ENCODE assay signal across 1 cellular context in the genomic region with DNA sequence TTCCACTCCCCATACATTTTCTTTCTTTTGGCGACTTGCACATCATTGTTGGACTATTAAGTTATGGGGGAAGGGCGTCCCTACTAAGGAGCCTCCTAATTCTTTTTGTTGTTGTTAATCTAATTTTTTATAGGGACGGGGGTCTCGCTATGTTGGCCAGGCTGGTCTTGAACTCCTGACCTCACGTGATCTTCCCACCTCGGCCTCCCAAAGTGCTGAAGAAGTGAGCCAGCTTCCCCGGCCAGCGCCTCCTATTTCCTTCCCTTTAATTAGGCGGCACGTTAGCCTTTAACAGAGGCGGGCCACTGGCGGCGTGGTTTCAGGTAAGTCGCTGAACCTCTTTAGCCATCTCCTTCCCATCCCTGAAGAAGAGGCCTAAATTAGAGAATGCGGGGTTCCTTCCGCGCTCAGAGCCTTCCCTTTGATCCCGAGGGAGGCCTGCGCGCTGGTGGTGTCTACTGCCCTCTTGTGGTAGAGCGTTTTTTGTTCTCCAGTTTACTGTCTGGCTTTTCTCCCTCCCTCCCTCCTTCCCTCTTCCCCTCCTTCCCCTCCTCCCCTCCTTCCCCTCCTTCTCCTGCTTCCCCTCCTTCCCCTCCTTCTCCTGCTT.
TF ChIP-seq lines count a peak whose summit lies in the region.

No MANE protein-coding gene starts in this region.

TF ChIP-seq in K562, 482 proteins besides CTCF, POLR2A, EP300 and RAD21 (continued from another document):
- TF ChIP-seq, protein P1, sequence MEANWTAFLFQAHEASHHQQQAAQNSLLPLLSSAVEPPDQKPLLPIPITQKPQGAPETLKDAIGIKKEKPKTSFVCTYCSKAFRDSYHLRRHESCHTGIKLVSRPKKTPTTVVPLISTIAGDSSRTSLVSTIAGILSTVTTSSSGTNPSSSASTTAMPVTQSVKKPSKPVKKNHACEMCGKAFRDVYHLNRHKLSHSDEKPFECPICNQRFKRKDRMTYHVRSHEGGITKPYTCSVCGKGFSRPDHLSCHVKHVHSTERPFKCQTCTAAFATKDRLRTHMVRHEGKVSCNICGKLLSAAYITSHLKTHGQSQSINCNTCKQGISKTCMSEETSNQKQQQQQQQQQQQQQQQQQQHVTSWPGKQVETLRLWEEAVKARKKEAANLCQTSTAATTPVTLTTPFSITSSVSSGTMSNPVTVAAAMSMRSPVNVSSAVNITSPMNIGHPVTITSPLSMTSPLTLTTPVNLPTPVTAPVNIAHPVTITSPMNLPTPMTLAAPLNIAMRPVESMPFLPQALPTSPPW (CRISPR knock-in tag; IDR thresholded peaks at IDR 0.05), result peak; percentile 70
- 0 out of 2 replicates have a peak, but pooled peaks have one; percentile 10 for TF ChIP-seq JUN (IDR thresholded peaks at IDR 0.05; ENCODE audit: borderline replicate concordance, low read depth, low read length)
- no peak for TF ChIP-seq JUN (CRISPR knock-in tag; IDR thresholded peaks at IDR 0.05; ENCODE audit: borderline replicate concordance)
- TF ChIP-seq NEUROD1 (IDR thresholded peaks at IDR 0.05; ENCODE audit: borderline replicate concordance, low read depth, low read length, partially characterized antibody), result no peak
- peak; percentile 87 for TF ChIP-seq ARID2 (IDR thresholded peaks at IDR 0.05)
- TF ChIP-seq ZNF263 (CRISPR knock-in tag; IDR thresholded peaks at IDR 0.05; ENCODE audit: borderline replicate concordance), result peak; percentile 96
- peak; percentile 88 for TF ChIP-seq CC2D1A (IDR thresholded peaks at IDR 0.05)
- peak; percentile 47 to 73; a peak in 3 of 4 replicates for TF ChIP-seq MAZ (CRISPR knock-in tag; conservative IDR thresholded peaks at IDR 0.05 in 1 of 2, IDR thresholded peaks at IDR 0.05 in 1 of 2)
- peak; percentile 70 for TF ChIP-seq ZNF121 (CRISPR knock-in tag; conservative IDR thresholded peaks at IDR 0.05)
- no peak for TF ChIP-seq HNRNPH1 (optimal IDR thresholded peaks at IDR 0.05; ENCODE audit: low read depth, low read length)
